Comparison of ENCODE assay signal across 8 cellular contexts in the genomic region with DNA sequence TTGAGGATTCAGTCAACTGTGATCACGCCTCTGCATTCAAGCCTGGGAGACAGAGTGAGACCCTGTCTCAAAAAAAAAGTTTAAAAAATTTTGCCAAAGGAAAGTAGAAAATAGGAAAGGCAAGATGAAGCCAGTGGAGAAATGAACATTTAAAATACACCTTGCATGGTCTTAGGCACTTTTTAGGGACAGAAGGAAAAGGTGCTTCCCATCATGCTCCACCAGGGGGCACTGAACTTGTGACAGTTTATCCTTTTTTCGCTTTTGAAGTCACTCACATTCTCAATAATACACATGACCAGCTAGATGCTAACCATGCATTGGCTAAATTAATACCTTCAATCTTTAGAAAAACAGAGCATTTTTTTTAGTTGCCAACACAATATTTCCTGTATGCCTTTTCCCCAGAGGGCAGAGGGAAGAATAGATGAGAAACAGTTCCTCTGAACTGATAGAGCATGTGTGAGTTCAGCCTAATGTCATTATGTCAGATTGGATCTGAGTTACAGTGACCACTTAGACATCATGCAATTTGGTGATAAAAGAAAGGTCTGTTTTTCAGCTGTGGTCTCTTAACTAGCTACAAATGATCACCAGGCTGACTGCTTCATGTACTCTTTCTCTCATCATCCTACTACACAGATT.
DNase-seq lines count a peak whose midpoint lies in the region; ATAC-seq, FAIRE-seq and TF ChIP-seq lines count a peak whose summit lies in the region.

No MANE protein-coding gene starts in this region.

- H3K4me2 ChIP-seq in A549: no peak overlapping the region

- 13% methylated on average over 2 of the region's 2 CpGs for WGBS in A549 (ENCODE audit: missing lambda C conversion rate)
- WGBS in transverse colon (ENCODE audit: low coverage in 1 of 2), 2 donors: 46 to 49% methylated on average over 2 of the region's 2 CpGs

- H3K27me3 ChIP-seq in transverse colon: no peaks in the 10 kb centered on the region

- intact Hi-C loops in transverse colon (cut with DNase I; ENCODE audit: low total_unique reads): no loop called here
- intact Hi-C loops in sciatic nerve (cut with DNase I): no loop called here

- TF ChIP-seq RAD21 in A549 (conservative IDR thresholded peaks at IDR 0.05 in 1 of 2, IDR thresholded peaks at IDR 0.05 in 1 of 2): peak in 1 of 2 experiments; percentile 46; a peak in 3 of 5 replicates

- in situ Hi-C loops in transverse colon (cut with MboI; ENCODE audit: low pct_ligation_motif_present in 1 of 4, low pct_unique_long_range_greater_than_20kb in 1 of 4, low sequenced_read_pairs in 3 of 4): no loop called here

- TF ChIP-seq POLR2A in A549 (IDR thresholded peaks at IDR 0.05; ENCODE audit: low read length) (no peak), transverse colon (IDR thresholded peaks at IDR 0.05) (no peak)

- H3K4me1 ChIP-seq in A549 (no peaks in the 10 kb centered on the region), transverse colon (no peaks in the 10 kb centered on the region)

- POLR2A ChIA-PET in A549 (lab: Yijun Ruan, JAX): no interaction called here

- H3K9me3 ChIP-seq in A549: no peaks in the 10 kb centered on the region
- H3K9me3 ChIP-seq in transverse colon: peaks cover 0 to 5% of the 10 kb centered on the region in 2 donors

- H3K4me3 Mint-ChIP-seq in neural crest cell: no peak overlapping the region

- peaks cover 6% of the 10 kb centered on the region for H3K9me3 Mint-ChIP-seq in neural crest cell

- DNase-seq in A549 (ENCODE audit: low read depth in 1 of 2, low spot score in 1 of 2) (peak in 1 of 2 experiments; percentile 55), NCI-H2029 (lab: John Stamatoyannopoulos, UW) (peak; percentile 29), epithelial cell of esophagus (ENCODE audit: low read depth) (peak; percentile 48), neural crest cell (ENCODE audit: low read depth, low spot score) (peak; percentile 31), transverse colon (peak; percentile 27), sciatic nerve (ENCODE audit: low spot score) (no peak)
- peak; percentile 30 to 37 for DNase-seq in activated CD4-positive, alpha-beta T cell treated with anti-CD3 and anti-CD28 coated beads, Interleukin-2, amount 50 U/mL, for 4 hours

- peak in 1 of 2 experiments; percentile 44; a peak in 1 of 6 replicates for ATAC-seq in A549
- no peak for ATAC-seq in sciatic nerve

- no peak for FAIRE-seq in A549 (lab: Jason Lieb, UNC)

- H3K4me3 ChIP-seq in A549 (no peak overlapping the region), epithelial cell of esophagus (ENCODE audit: low read length) (no peak overlapping the region), transverse colon (no peak overlapping the region)

- H3K27ac ChIP-seq in A549 (no peak overlapping the region), transverse colon (no peak overlapping the region)

- H3K4me1 Mint-ChIP-seq in neural crest cell: no peaks in the 10 kb centered on the region

- no peaks in the 10 kb centered on the region for H3K36me3 ChIP-seq in transverse colon

- H3K27ac Mint-ChIP-seq in neural crest cell (ENCODE audit: unreplicated experiment): no peak overlapping the region

- H3K27me3 Mint-ChIP-seq in neural crest cell (ENCODE audit: low read depth): peaks cover 9% of the 10 kb centered on the region

- TF ChIP-seq EP300 in A549 (IDR thresholded peaks at IDR 0.05) (no peak), transverse colon (IDR thresholded peaks at IDR 0.05; ENCODE audit: low read depth) (no peak)

- peak; percentile 50 for TF ChIP-seq CTCF in A549 (IDR thresholded peaks at IDR 0.05)
- TF ChIP-seq CTCF in GM12872 (IDR thresholded peaks at IDR 0.05; ENCODE audit: insufficient read depth, low read depth, low read length): peak; percentile 76
- TF ChIP-seq CTCF in epithelial cell of esophagus (IDR thresholded peaks at IDR 0.05; ENCODE audit: insufficient read depth, low read depth, low read length, missing control alignments): peak; percentile 76
- peak; percentile 82 for TF ChIP-seq CTCF in neural crest cell (conservative IDR thresholded peaks at IDR 0.05)
- TF ChIP-seq CTCF in transverse colon (IDR thresholded peaks at IDR 0.05): peak; percentile 53 to 73 (median 64)

- CTCF ChIA-PET in A549 (lab: Yijun Ruan, JAX): interaction anchor here (0.5 kb wide), 1 partner anchor 645 kb away, joined by 3 read pairs; no protein-coding TSS in a partner anchor

- H3K36me3 Mint-ChIP-seq in neural crest cell (ENCODE audit: low read depth): peaks cover 3% of the 10 kb centered on the region

TF ChIP-seq in A549, 52 proteins besides CTCF, POLR2A, EP300 and RAD21:
- TF ChIP-seq SMC3 (IDR thresholded peaks at IDR 0.05) (peak; percentile 36; the same call in 2 of the 3 replicates), PHF8 (IDR thresholded peaks at IDR 0.05; ENCODE audit: borderline replicate concordance, low read depth) (no peak)
